Comparison of ENCODE assay signal across 23 cellular contexts in genomic region chr1:183105449-183105848, GRCh38.
A peak's percentile ranks its signal among the peaks of the same experiment; 100 is the strongest.
DNase-seq lines count a peak whose midpoint lies in the region; ATAC-seq, FAIRE-seq and TF ChIP-seq lines count a peak whose summit lies in the region.
"Had no signal": no experiment of that assay in that cellular context is flagged by ENCODE, and none has a peak within 500 bp of the region (broad histone marks: within the 10 kb centered on the region; RNA-seq: fewer than 3 reads in every experiment).

No MANE protein-coding gene starts in this region.

- WGBS in SK-N-SH (ENCODE audit: low lambda C conversion rate): 92% methylated on average over 3 of the region's 3 CpGs

- DNase-seq in SK-N-SH: no peak
- DNase-seq in RCC 7860 (ENCODE audit: low spot score): peak; percentile 26
- peak; percentile 39 for DNase-seq in fibroblast of the aortic adventitia (ENCODE audit: low read depth)
- no peak for DNase-seq in stimulated activated CD4-positive, alpha-beta T cell treated with anti-CD3 and anti-CD28 coated beads, Interleukin-15, amount 100 ng/mL, for 24 hours
- DNase-seq: 8988T; activated CD4-positive, CD25-positive, alpha-beta regulatory T cell treated with anti-CD3 and anti-CD28 coated beads, Interleukin-2, amount 50 U/mL, for 72 hours; amniotic stem cell; CD4-positive, CD25-positive, alpha-beta regulatory T cell; DND-41; H7; Kasumi-1; NCI-H1694 treated with DMSO at 0.1 percent for 48 hours; retina; SHP77 treated with DMSO at 0.1 percent for 48 hours; stomach; T-helper 9 cell; upper lobe of right lung had no signal

- TF ChIP-seq CTCF in SK-N-SH (IDR thresholded peaks at IDR 0.05) (no peak), fibroblast of the aortic adventitia (IDR thresholded peaks at IDR 0.05; ENCODE audit: insufficient read depth, low read length) (no peak)

- FAIRE-seq in RCC 7860 (lab: Jason Lieb, UNC): no peak
- FAIRE-seq: GM19239, islet of Langerhans had no signal

- H3K4me1 ChIP-seq in SK-N-SH (ENCODE audit: control insufficient read depth in 1 of 2, insufficient read depth in 2 of 2, low read depth in 1 of 2, low read length in 1 of 2) (no peaks in the 10 kb centered on the region; a peak in 2 of 4 replicates), skeletal muscle tissue (ENCODE audit: control insufficient read depth in 3 of 3, insufficient read depth in 3 of 3, low read length in 3 of 3) (peaks cover 31 to 51% (median 37%) of the 10 kb centered on the region in 3 donors)

- peaks cover 73% of the 10 kb centered on the region; the same call in 1 of the 2 replicates for H3K79me2 ChIP-seq in SK-N-SH (ENCODE audit: insufficient read depth)

- POLR2A ChIA-PET in SK-N-SH (lab: Yijun Ruan, JAX): no interaction called here

- H3K27ac ChIP-seq in SK-N-SH (ENCODE audit: low read depth in 2 of 2, low read length in 1 of 2) (no peak overlapping the region), skeletal muscle tissue (ENCODE audit: low read depth, low read length) (peak overlapping the region; percentile 9)
- H3K27ac ChIP-seq: upper lobe of right lung had no signal

- no peak overlapping the region for H2AFZ ChIP-seq in SK-N-SH (ENCODE audit: low read depth)

- CTCF ChIA-PET in SK-N-SH (lab: Yijun Ruan, JAX): interaction anchor here (1.3 kb wide), 1 partner anchor 10 kb away, joined by 3 read pairs; no protein-coding TSS in a partner anchor

- no peak for TF ChIP-seq EP300 in SK-N-SH (IDR thresholded peaks at IDR 0.05; ENCODE audit: borderline replicate concordance in 1 of 2, low read depth in 1 of 2, low read length in 1 of 2)

- peaks cover 24% of the 10 kb centered on the region for H4K20me1 ChIP-seq in SK-N-SH (ENCODE audit: insufficient read depth)

- H3K9me2 ChIP-seq in SK-N-SH: no peaks in the 10 kb centered on the region

- ATAC-seq in SK-N-SH treated with all-trans-retinoic acid at 6 μM for 48 hours (peak; percentile 27; the same call in 2 of the 3 replicates), HG03571 (IDR thresholded peaks at IDR 0.05; ENCODE audit: unreplicated experiment) (no peak), GM18502 (IDR thresholded peaks at IDR 0.05; ENCODE audit: poor library complexity, unreplicated experiment) (no peak)
- ATAC-seq: upper lobe of right lung had no signal

- TF ChIP-seq RAD21 in SK-N-SH (IDR thresholded peaks at IDR 0.05; ENCODE audit: low read length): no peak

- no peaks in the 10 kb centered on the region for H3K27me3 ChIP-seq in SK-N-SH (ENCODE audit: insufficient read depth)
- no peaks in the 10 kb centered on the region for H3K27me3 ChIP-seq in skeletal muscle tissue (ENCODE audit: control insufficient read depth in 3 of 3, insufficient read depth in 3 of 3, low read length in 3 of 3)
- H3K27me3 ChIP-seq: stomach, upper lobe of right lung had no signal

- H3K36me3 ChIP-seq in SK-N-SH (replicated peaks in 1 of 2; ENCODE audit: control insufficient read depth in 1 of 2, insufficient read depth in 2 of 2, low read length in 1 of 2) (peaks cover 25 to 39% of the 10 kb centered on the region in 2 experiments), skeletal muscle tissue (ENCODE audit: control insufficient read depth in 3 of 3, insufficient read depth in 3 of 3, low read length in 3 of 3) (peaks cover under 1 to 18% (median 6%) of the 10 kb centered on the region in 3 donors)

- no peak overlapping the region for H3K4me2 ChIP-seq in SK-N-SH

- no peak overlapping the region for H3K4me3 ChIP-seq in SK-N-SH (ENCODE audit: low read depth in 2 of 2, low read length in 1 of 2)
- H3K4me3 ChIP-seq in fibroblast of the aortic adventitia (ENCODE audit: low read depth, low read length): no peak overlapping the region
- no peak overlapping the region for H3K4me3 ChIP-seq in skeletal muscle tissue (ENCODE audit: low read length in 3 of 3)
- H3K4me3 ChIP-seq: stomach, upper lobe of right lung had no signal

- no peaks in the 10 kb centered on the region for H3F3A ChIP-seq in SK-N-SH (replicated peaks; ENCODE audit: insufficient read depth)

- H3K9ac ChIP-seq in SK-N-SH (no peak overlapping the region), skeletal muscle tissue (ENCODE audit: low read depth in 1 of 3, low read length in 3 of 3) (no peak overlapping the region)

- H3K9me3 ChIP-seq in SK-N-SH: no peaks in the 10 kb centered on the region
- no peaks in the 10 kb centered on the region for H3K9me3 ChIP-seq in skeletal muscle tissue (ENCODE audit: control insufficient read depth in 3 of 3, low read length in 3 of 3)
- H3K9me3 ChIP-seq: stomach, upper lobe of right lung had no signal

TF ChIP-seq in SK-N-SH treated with all-trans-retinoic acid at 6 μM for 48 hours, 23 proteins besides CTCF, POLR2A, EP300 and RAD21 (continues in another document):
- TF ChIP-seq ZFP3 (CRISPR knock-in tag; IDR thresholded peaks at IDR 0.05) (no peak), POU6F1 (CRISPR knock-in tag; IDR thresholded peaks at IDR 0.05; ENCODE audit: borderline replicate concordance, low read depth) (no peak), CSDC2 (CRISPR knock-in tag; IDR thresholded peaks at IDR 0.05) (no peak), SNAI2 (CRISPR knock-in tag; IDR thresholded peaks at IDR 0.05) (no peak), RARB (CRISPR knock-in tag; IDR thresholded peaks at IDR 0.05) (no peak), ZFP30 (CRISPR knock-in tag; IDR thresholded peaks at IDR 0.05) (no peak), PPARA (CRISPR knock-in tag; IDR thresholded peaks at IDR 0.05; ENCODE audit: borderline replicate concordance) (no peak), CSRNP3 (CRISPR knock-in tag; IDR thresholded peaks at IDR 0.05) (no peak), TCF4 (CRISPR knock-in tag; IDR thresholded peaks at IDR 0.05; ENCODE audit: borderline replicate concordance) (no peak), ZNF8 (CRISPR knock-in tag; IDR thresholded peaks at IDR 0.05) (no peak)

TF ChIP-seq in SK-N-SH, 30 proteins besides CTCF, POLR2A, EP300 and RAD21:
- TF ChIP-seq GABPA (IDR thresholded peaks at IDR 0.05; ENCODE audit: low read depth): no peak
- TF ChIP-seq SIN3A (IDR thresholded peaks at IDR 0.05; ENCODE audit: borderline replicate concordance, low read depth, low read length): no peak
TF ChIP-seq in SK-N-SH: peak in this region for 0.

Comparison
In these comparisons a context has a peak if more than half of its experiments do, and no peak if none do; other contexts are left out.
1. DNase-seq: peak in RCC 7860 (single experiment) and fibroblast of the aortic adventitia (single experiment); none in SK-N-SH (single experiment) and stimulated activated CD4-positive, alpha-beta T cell treated with anti-CD3 and anti-CD28 coated beads, Interleukin-15, amount 100 ng/mL, for 24 hours (single experiment).